8 cellular contexts compared by ENCODE assay signal in genomic region chr14:91413547-91414474, GRCh38. TPM values are rescaled to one million over a fixed set of nuclear protein-coding genes. Genes with fewer than 3 reads are reported as not detected.
DNase-seq lines count a peak whose midpoint lies in the region; ATAC-seq and TF ChIP-seq lines count a peak whose summit lies in the region.

No MANE protein-coding gene starts in this region.

- H3K9ac ChIP-seq in mammary epithelial cell (ENCODE audit: insufficient read depth, low read length): no peak overlapping the region

- CTCF ChIA-PET in MCF 10A (lab: Yijun Ruan, JAX): interaction anchor here (0.5 to 11.7 kb wide), 5 partner anchors 16 to 388 kb away, joined by 3 to 276 read pairs (median 4); no protein-coding TSS in a partner anchor
- CTCF ChIA-PET in mammary epithelial cell (lab: Charles Lee; ENCODE audit: low non-redundant PET): no interaction called here

- H3K27me3 Mint-ChIP-seq in MCF 10A (ENCODE audit: insufficient read depth, unreplicated experiment): no peaks in the 10 kb centered on the region

- no peaks in the 10 kb centered on the region for H3K79me2 ChIP-seq in mammary epithelial cell (ENCODE audit: insufficient read depth, low read length)

- intact Hi-C loops in MCF 10A (cut with micrococcal nuclease) (no loop called here), mammary epithelial cell (cut with micrococcal nuclease) (no loop called here), upper lobe of right lung (cut with DNase I) (no loop called here), posterior vena cava (cut with DNase I) (no loop called here)

- H3K4me3 ChIP-seq in mammary epithelial cell (replicated peaks in 1 of 3; ENCODE audit: insufficient read depth in 1 of 3, low read depth in 2 of 3, low read length in 3 of 3) (no peak overlapping the region), iPS DF 6.9 (ENCODE audit: low read length) (no peak overlapping the region), upper lobe of right lung (no peak overlapping the region)

- 84% methylated on average over 10 of the region's 11 CpGs for WGBS in mammary epithelial cell (ENCODE audit: low coverage, missing lambda C conversion rate)
- WGBS in iPS DF 6.9 (ENCODE audit: insufficient coverage, insufficient read length): no CpG with 5 or more reads among the region's 11 CpGs

- H2AFZ ChIP-seq in mammary epithelial cell (ENCODE audit: low read depth, low read length): no peak overlapping the region

- H3K27ac ChIP-seq in mammary epithelial cell (ENCODE audit: insufficient read depth, low read depth, low read length): no peak overlapping the region
- no peak overlapping the region for H3K27ac ChIP-seq in iPS DF 6.9 (ENCODE audit: low read length)
- no peak overlapping the region for H3K27ac ChIP-seq in upper lobe of right lung

- DNase-seq in MCF 10A (ENCODE audit: unreplicated experiment) (peak; percentile 63), mammary epithelial cell (no peak), T-helper 1 cell (peak; percentile 43 to 68 (median 57)), iPS DF 6.9 (ENCODE audit: low read depth, low spot score) (peak; percentile 92), upper lobe of right lung (peak; percentile 84), posterior vena cava (ENCODE audit: low spot score) (no peak), OCI-M1 (lab: John Stamatoyannopoulos, UW) (no peak)
- no peak for DNase-seq in NK-92 treated with Interleukin-12 subunit alpha and Interleukin-12 subunit beta, amount 100 ng/mL, for 24 hours (lab: John Stamatoyannopoulos, UW)

- H3K4me1 ChIP-seq in mammary epithelial cell (ENCODE audit: insufficient read depth, low read length) (peaks cover 11% of the 10 kb centered on the region), iPS DF 6.9 (ENCODE audit: control insufficient read depth, insufficient read depth, low read length) (peaks cover 13% of the 10 kb centered on the region), upper lobe of right lung (peaks cover 23% of the 10 kb centered on the region)

- no peak overlapping the region for H3K27ac Mint-ChIP-seq in MCF 10A (ENCODE audit: low read depth, unreplicated experiment)

- BruUV-seq in MCF 10A (replicated peaks; lab: Mats Ljungman, UMichigan) (no TSS peak), mammary epithelial cell (replicated peaks; lab: Mats Ljungman, UMichigan) (no TSS peak)

- H3K36me3 ChIP-seq in mammary epithelial cell (ENCODE audit: insufficient read depth, low read length): no peaks in the 10 kb centered on the region
- H3K36me3 ChIP-seq in iPS DF 6.9 (ENCODE audit: control insufficient read depth, insufficient read depth, low read length): no peaks in the 10 kb centered on the region
- no peaks in the 10 kb centered on the region for H3K36me3 ChIP-seq in upper lobe of right lung

- H3K9me3 Mint-ChIP-seq in MCF 10A (ENCODE audit: unreplicated experiment): no peaks in the 10 kb centered on the region

- ATAC-seq in upper lobe of right lung: peak; percentile 57

- H3K4me3 Mint-ChIP-seq in MCF 10A (ENCODE audit: unreplicated experiment): no peak overlapping the region

- H3K4me1 Mint-ChIP-seq in MCF 10A (ENCODE audit: insufficient read depth, unreplicated experiment): peaks cover 19% of the 10 kb centered on the region

- no peaks in the 10 kb centered on the region for H4K20me1 ChIP-seq in mammary epithelial cell (ENCODE audit: insufficient read depth, low read length)

- H3K27me3 ChIP-seq in mammary epithelial cell (ENCODE audit: insufficient read depth, low read length) (no peaks in the 10 kb centered on the region), iPS DF 6.9 (ENCODE audit: control insufficient read depth, insufficient read depth, low read length) (no peaks in the 10 kb centered on the region), upper lobe of right lung (no peaks in the 10 kb centered on the region)

- dilution Hi-C loops in mammary epithelial cell (cut with HindIII; ENCODE audit: low sequenced_read_pairs): no loop called here

- in situ Hi-C loops in mammary epithelial cell (cut with MboI; ENCODE audit: low sequenced_read_pairs in 2 of 2): no loop called here

- H3K36me3 Mint-ChIP-seq in MCF 10A (ENCODE audit: insufficient read depth, unreplicated experiment): peaks cover 10% of the 10 kb centered on the region

- H3K4me2 ChIP-seq in mammary epithelial cell (ENCODE audit: insufficient read depth, low read depth, low read length): no peak overlapping the region

- H3K9me3 ChIP-seq in mammary epithelial cell (replicated peaks; ENCODE audit: insufficient read depth, low read length) (no peaks in the 10 kb centered on the region), iPS DF 6.9 (ENCODE audit: control insufficient read depth, insufficient read depth, low read length) (no peaks in the 10 kb centered on the region), upper lobe of right lung (no peaks in the 10 kb centered on the region)

- POLR2A ChIA-PET in MCF 10A (lab: Yijun Ruan, JAX): interaction anchor here (0.6 to 9.3 kb wide), 7 partner anchors 16 to 542 kb away, joined by 3 to 99 read pairs (median 5); no protein-coding TSS in a partner anchor

- no peak for TF ChIP-seq CTCF in MCF 10A (IDR thresholded peaks at IDR 0.05; ENCODE audit: unreplicated experiment)
- TF ChIP-seq CTCF in mammary epithelial cell (conservative IDR thresholded peaks at IDR 0.05 in 1 of 2, IDR thresholded peaks at IDR 0.05 in 1 of 2; ENCODE audit: extremely low read depth in 1 of 2, insufficient read depth in 1 of 2, low read depth in 1 of 2, low read length in 2 of 2): no peak
- no peak for TF ChIP-seq CTCF in upper lobe of right lung (IDR thresholded peaks at IDR 0.05)

RNA-seq across cellular contexts. Expression of gene CCDC88C, which starts 3.8 kb away (rescaled TPM):
- total RNA-seq in MCF 10A (2022) (11.4 and 19.7 TPM in 2 replicates), mammary epithelial cell (1 to 10 TPM; 2.0 to 4.7 TPM), upper lobe of right lung (34.1 TPM), posterior vena cava (10 to 100 TPM in 1 of 2 donors, 1 to 10 TPM in 1; 7.2 to 14.9 TPM)
- polyA plus RNA-seq in mammary epithelial cell: 1.4 TPM
- 0.47 TPM for polyA minus RNA-seq in mammary epithelial cell

Comparison
In these comparisons a context has a peak if more than half of its experiments do, and no peak if none do; other contexts are left out.
1. DNase-seq: peak in MCF 10A (single experiment), T-helper 1 cell (5 of 5), iPS DF 6.9 (single experiment) and upper lobe of right lung (single experiment); none in mammary epithelial cell (single experiment), NK-92 treated with Interleukin-12 subunit alpha and Interleukin-12 subunit beta, amount 100 ng/mL, for 24 hours (single experiment), posterior vena cava (single experiment) and OCI-M1 (single experiment).